ENCODE assay signal across 8 cellular contexts in genomic region chr1:28518000-28518744, GRCh38. TPM values are rescaled to one million over a fixed set of nuclear protein-coding genes. Genes with fewer than 3 reads are reported as not detected.
DNase-seq lines count a peak whose midpoint lies in the region; ATAC-seq lines count a peak whose summit lies in the region.

No MANE protein-coding gene starts in this region.

- peak; percentile 97 for DNase-seq in AG20443 (ENCODE audit: low spot score)
- peak; percentile 89 for DNase-seq in NCI-H2227 treated with DMSO at 0.1 percent for 48 hours (lab: John Stamatoyannopoulos, UW)
- DNase-seq in activated CD4-positive, CD25-positive, alpha-beta regulatory T cell treated with anti-CD3 and anti-CD28 coated beads, Interleukin-2, amount 50 U/mL, for 72 hours = peak; percentile 94
- peak; percentile 91 for DNase-seq in cerebellum (ENCODE audit: low spot score)
- DNase-seq in stimulated activated CD4-positive, alpha-beta T cell treated with anti-CD3 and anti-CD28 coated beads, Interleukin-1b, Interleukin-23, amount 100 ng/mL, for 24 hours (ENCODE audit: low read depth in 4 of 4, low spot score in 1 of 4) = peak; percentile 81 to 90 (median 84)

- H3K27ac ChIP-seq in layer of hippocampus (ENCODE audit: low read depth, low read length) = peak overlapping the region; percentile 71

- no peaks in the 10 kb centered on the region for H3K27me3 ChIP-seq in layer of hippocampus (ENCODE audit: control insufficient read depth, insufficient read depth, low read length)

- ATAC-seq in GM18907 (IDR thresholded peaks at IDR 0.05; ENCODE audit: unreplicated experiment) = peak; percentile 74
- peak; percentile 56 for ATAC-seq in HG03139 (IDR thresholded peaks at IDR 0.05; ENCODE audit: unreplicated experiment)

RNA-seq across cellular contexts. Expression of gene RCC1, which starts 12.3 kb away (rescaled TPM):
- 11.1 TPM for total RNA-seq in cerebellum

RNA-seq across cellular contexts. Expression of gene TRNAU1AP, which starts 34.7 kb away (rescaled TPM):
- 33.6 TPM for total RNA-seq in cerebellum

Comparison
In these comparisons a context has a peak if more than half of its experiments do, and no peak if none do; other contexts are left out.
1. Peak in every context shown above with its lines: DNase-seq, ATAC-seq and H3K27ac ChIP-seq.